1 cellular context compared by ENCODE assay signal in the genomic region with DNA sequence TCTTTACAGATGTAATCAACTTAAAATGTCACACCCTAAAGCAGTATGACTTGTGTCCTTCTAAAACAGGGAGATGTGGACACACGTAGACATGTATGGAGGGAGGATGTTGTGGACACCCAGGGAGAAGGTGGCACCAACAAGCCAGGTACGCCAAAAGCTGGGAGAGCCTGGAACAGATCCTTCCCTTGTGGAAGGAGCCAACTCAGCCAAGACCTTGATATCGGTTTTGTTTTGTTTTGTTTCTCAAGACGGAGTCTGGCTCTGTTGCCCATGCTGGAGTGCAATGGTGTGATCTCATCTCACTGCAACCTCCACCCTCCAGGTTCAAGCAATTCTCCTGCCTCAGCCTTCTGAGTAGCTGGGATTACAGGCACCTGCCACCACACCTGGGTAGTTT.
TF ChIP-seq lines count a peak whose summit lies in the region.

No MANE protein-coding gene starts in this region.

TF ChIP-seq in K562, 482 proteins besides CTCF, POLR2A, EP300 and RAD21:
- TF ChIP-seq ZFP36 (IDR thresholded peaks at IDR 0.05; ENCODE audit: low read depth, low read length, partially characterized antibody) (peak; percentile 14), ZNF583 (CRISPR knock-in tag; IDR thresholded peaks at IDR 0.05) (no peak)
